In genomic region chr4:8469550-8469949, GRCh38 we compare ENCODE assay signal across 21 cellular contexts.
"Had no signal": no experiment of that assay in that cellular context is flagged by ENCODE, and none has a peak within 500 bp of the region (broad histone marks: within the 10 kb centered on the region; RNA-seq: fewer than 3 reads in every experiment).

No MANE protein-coding gene starts in this region.

- H3K27me3 Mint-ChIP-seq: naive thymus-derived CD8-positive, alpha-beta T cell had no signal

- H3K79me2 ChIP-seq: parathyroid adenoma had no signal

- FAIRE-seq: endometrium, islet of Langerhans had no signal

- H3K27ac Mint-ChIP-seq: neural progenitor cell had no signal

- H3K27me3 ChIP-seq: dorsolateral prefrontal cortex, esophagus squamous epithelium, neural progenitor cell, suprapubic skin, thyroid gland, upper lobe of left lung, vagina had no signal

- H3K27ac ChIP-seq: dorsolateral prefrontal cortex, epithelial cell of prostate, esophagus squamous epithelium, neural progenitor cell, parathyroid adenoma, prostate gland, suprapubic skin, upper lobe of left lung had no signal

- H3K4me2 ChIP-seq: neural progenitor cell, smooth muscle cell had no signal

- H3K4me3 Mint-ChIP-seq: naive thymus-derived CD8-positive, alpha-beta T cell; neural progenitor cell had no signal

- H3K4me1 ChIP-seq: neural progenitor cell, prostate gland had no signal

- H2AFZ ChIP-seq: neural progenitor cell, parathyroid adenoma had no signal

- H3K36me3 ChIP-seq: neural progenitor cell, prostate gland had no signal

- H3K9me3 Mint-ChIP-seq: naive thymus-derived CD8-positive, alpha-beta T cell; neural progenitor cell had no signal

- DNase-seq: cortex of kidney; dorsolateral prefrontal cortex; effector CD8-positive, alpha-beta T cell; esophagus squamous epithelium; foreskin fibroblast; head of caudate nucleus; mucosa of descending colon; stimulated activated CD4-positive, alpha-beta T cell treated with anti-CD3 and anti-CD28 coated beads, Interleukin-2, amount 100 ng/mL, for 48 hours; stimulated activated naive CD4-positive, alpha-beta T cell treated with Interleukin-2 at 50 U/mL for 16 hours; thyroid gland had no signal

- H3K4me3 ChIP-seq: dorsolateral prefrontal cortex, esophagus squamous epithelium, mucosa of descending colon, neural progenitor cell, prostate gland, smooth muscle cell, suprapubic skin, thyroid gland, upper lobe of left lung, vagina had no signal

- H3K9me3 ChIP-seq: esophagus squamous epithelium, mucosa of descending colon, prostate gland, suprapubic skin, thyroid gland, upper lobe of left lung, vagina had no signal

- H3K9ac ChIP-seq: neural progenitor cell, parathyroid adenoma had no signal
